Comparison of ENCODE assay signal across 9 cellular contexts in the genomic region with DNA sequence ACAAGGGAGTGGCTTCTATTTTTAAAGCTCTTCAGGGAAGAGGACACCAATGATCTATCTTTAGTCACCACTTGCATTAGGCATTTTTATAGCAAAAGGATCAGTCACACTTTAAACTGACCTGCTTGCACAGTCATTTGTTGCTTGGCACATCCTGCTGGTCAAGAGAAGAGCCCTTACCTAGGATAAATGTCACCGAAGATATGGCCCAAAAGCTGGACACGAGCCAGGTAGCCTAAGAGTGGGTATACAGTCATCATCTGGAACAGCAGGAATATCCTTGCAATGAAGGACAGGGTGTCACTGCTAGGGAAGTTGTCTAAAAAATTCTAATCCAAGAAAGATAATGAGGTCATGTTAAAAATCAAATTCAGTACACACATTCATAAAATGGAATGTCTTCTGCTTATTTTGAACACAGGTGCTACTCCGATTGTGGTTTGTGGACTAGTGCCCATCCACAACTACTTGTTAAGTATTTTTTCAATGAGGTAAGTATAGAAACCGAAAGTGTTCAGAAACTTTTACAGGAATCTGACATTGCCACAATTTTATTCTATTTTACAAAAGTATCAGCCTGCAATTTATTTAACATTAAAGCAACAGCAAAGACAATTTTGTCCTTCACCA.
DNase-seq lines count a peak whose midpoint lies in the region; ATAC-seq and TF ChIP-seq lines count a peak whose summit lies in the region.
"Had no signal": no experiment of that assay in that cellular context is flagged by ENCODE, and none has a peak within 500 bp of the region (broad histone marks: within the 10 kb centered on the region; RNA-seq: fewer than 3 reads in every experiment).

No MANE protein-coding gene starts in this region.

- H3K27me3 ChIP-seq in body of pancreas (no peaks in the 10 kb centered on the region), mesendoderm (ENCODE audit: insufficient read depth, low read length, poor library complexity) (no peaks in the 10 kb centered on the region)

- intact Hi-C loops in body of pancreas (cut with DNase I), result no loop called here

- H4K8ac ChIP-seq in mesendoderm (ENCODE audit: low read depth, low read length), result peak overlapping the region; percentile 76

- H3K9ac ChIP-seq in mesendoderm (ENCODE audit: low read length), result no peak overlapping the region

- peak overlapping the region; percentile 70 for H3K56ac ChIP-seq in mesendoderm (ENCODE audit: low read length)

- H3K4me1 ChIP-seq in body of pancreas (peaks cover 55% of the 10 kb centered on the region), mesendoderm (ENCODE audit: control insufficient read depth, low read depth, low read length) (peaks cover 7% of the 10 kb centered on the region)

- H3K79me2 ChIP-seq in mesendoderm (ENCODE audit: control insufficient read depth, insufficient read depth, low read length), result no peaks in the 10 kb centered on the region

- no peak overlapping the region for H3K4me2 ChIP-seq in mesendoderm (ENCODE audit: low read length)

- H3K4me3 ChIP-seq in body of pancreas (no peak overlapping the region), mesendoderm (ENCODE audit: low read length) (no peak overlapping the region)

- H2BK15ac ChIP-seq in mesendoderm (replicated peaks; ENCODE audit: low read depth), result no peak overlapping the region

- no peak for TF ChIP-seq POLR2A in body of pancreas (IDR thresholded peaks at IDR 0.05)

- H2AK5ac ChIP-seq in mesendoderm (ENCODE audit: low read length), result peak overlapping the region; percentile 5

- TF ChIP-seq CTCF in body of pancreas (IDR thresholded peaks at IDR 0.05) (no peak), endothelial cell (IDR thresholded peaks at IDR 0.05; ENCODE audit: unreplicated experiment) (no peak)

- peak overlapping the region; percentile 71 for H3K4ac ChIP-seq in mesendoderm (ENCODE audit: low read depth, low read length)

- peak overlapping the region; percentile 83 for H2BK5ac ChIP-seq in mesendoderm (ENCODE audit: low read length)

- in situ Hi-C loops in ACHN (cut with HindIII; ENCODE audit: low pct_ligation_motif_present, low pct_unique_long_range_greater_than_20kb, low sequenced_read_pairs), result no loop called here

- H3K36me3 ChIP-seq in body of pancreas (replicated peaks in 1 of 2; ENCODE audit: insufficient read depth in 1 of 2, low read depth in 2 of 2) (no peaks in the 10 kb centered on the region), mesendoderm (ENCODE audit: control insufficient read depth, insufficient read depth, low read length) (no peaks in the 10 kb centered on the region)

- H3K36me3 Mint-ChIP-seq in endothelial cell (ENCODE audit: low read depth, unreplicated experiment), result no peaks in the 10 kb centered on the region

- H3K27ac Mint-ChIP-seq in endothelial cell (ENCODE audit: unreplicated experiment), result no peak overlapping the region

- H3K27ac ChIP-seq in body of pancreas (peak overlapping the region; percentile 28 to 75 (median 46)), mesendoderm (ENCODE audit: low read depth, low read length) (peak overlapping the region; percentile 39)

- H3K9me3 Mint-ChIP-seq in endothelial cell (ENCODE audit: unreplicated experiment), result no peaks in the 10 kb centered on the region

- peaks cover 7% of the 10 kb centered on the region for H3K4me1 Mint-ChIP-seq in endothelial cell (ENCODE audit: unreplicated experiment)

- no peaks in the 10 kb centered on the region for H3K9me3 ChIP-seq in body of pancreas

- no peak overlapping the region for H4K5ac ChIP-seq in mesendoderm (ENCODE audit: low read length)

- H3K4me3 Mint-ChIP-seq in endothelial cell (ENCODE audit: unreplicated experiment), result no peak overlapping the region

- peak overlapping the region; percentile 98 for H3K18ac ChIP-seq in mesendoderm (ENCODE audit: low read length)

- peak; percentile 35 for DNase-seq in ACHN
- peak; percentile 76 for DNase-seq in LHCN-M2 (ENCODE audit: low read depth)
- DNase-seq in body of pancreas, result peak; percentile 25 to 37 (median 26)
- no peak for DNase-seq in mesendoderm
- no peak for DNase-seq in NCI-H446 (lab: John Stamatoyannopoulos, UW)
- no peak for DNase-seq in COLO829 (ENCODE audit: low spot score)
- no peak for DNase-seq in endothelial cell (ENCODE audit: low spot score)
- no peak for DNase-seq in SW480 (ENCODE audit: low spot score)
- DNase-seq: stimulated activated naive CD4-positive, alpha-beta T cell had no signal

- WGBS in body of pancreas, 2 donors, result 31 to 46% methylated on average over 4 of the region's 4 CpGs
- no CpG with 5 or more reads among the region's 4 CpGs for WGBS in mesendoderm (ENCODE audit: extremely low coverage, insufficient coverage, low lambda C conversion rate)

- peak overlapping the region; percentile 85 for H2BK120ac ChIP-seq in mesendoderm (ENCODE audit: low read depth, low read length)

- H3K27me3 Mint-ChIP-seq in endothelial cell (ENCODE audit: unreplicated experiment), result no peaks in the 10 kb centered on the region

- H3K79me1 ChIP-seq in mesendoderm (ENCODE audit: low read length), result no peaks in the 10 kb centered on the region

- ATAC-seq in body of pancreas, result peak; percentile 26

- no peak overlapping the region for H3K23ac ChIP-seq in mesendoderm (ENCODE audit: low read length)

Comparison
In these comparisons a context has a peak if more than half of its experiments do, and no peak if none do; other contexts are left out.
1. DNase-seq: peak in ACHN (single experiment), LHCN-M2 (single experiment) and body of pancreas (4 of 4); none in mesendoderm (single experiment), NCI-H446 (0 of 2), COLO829 (single experiment), endothelial cell (single experiment) and SW480 (single experiment).